1 cellular context compared by ENCODE assay signal in the genomic region with DNA sequence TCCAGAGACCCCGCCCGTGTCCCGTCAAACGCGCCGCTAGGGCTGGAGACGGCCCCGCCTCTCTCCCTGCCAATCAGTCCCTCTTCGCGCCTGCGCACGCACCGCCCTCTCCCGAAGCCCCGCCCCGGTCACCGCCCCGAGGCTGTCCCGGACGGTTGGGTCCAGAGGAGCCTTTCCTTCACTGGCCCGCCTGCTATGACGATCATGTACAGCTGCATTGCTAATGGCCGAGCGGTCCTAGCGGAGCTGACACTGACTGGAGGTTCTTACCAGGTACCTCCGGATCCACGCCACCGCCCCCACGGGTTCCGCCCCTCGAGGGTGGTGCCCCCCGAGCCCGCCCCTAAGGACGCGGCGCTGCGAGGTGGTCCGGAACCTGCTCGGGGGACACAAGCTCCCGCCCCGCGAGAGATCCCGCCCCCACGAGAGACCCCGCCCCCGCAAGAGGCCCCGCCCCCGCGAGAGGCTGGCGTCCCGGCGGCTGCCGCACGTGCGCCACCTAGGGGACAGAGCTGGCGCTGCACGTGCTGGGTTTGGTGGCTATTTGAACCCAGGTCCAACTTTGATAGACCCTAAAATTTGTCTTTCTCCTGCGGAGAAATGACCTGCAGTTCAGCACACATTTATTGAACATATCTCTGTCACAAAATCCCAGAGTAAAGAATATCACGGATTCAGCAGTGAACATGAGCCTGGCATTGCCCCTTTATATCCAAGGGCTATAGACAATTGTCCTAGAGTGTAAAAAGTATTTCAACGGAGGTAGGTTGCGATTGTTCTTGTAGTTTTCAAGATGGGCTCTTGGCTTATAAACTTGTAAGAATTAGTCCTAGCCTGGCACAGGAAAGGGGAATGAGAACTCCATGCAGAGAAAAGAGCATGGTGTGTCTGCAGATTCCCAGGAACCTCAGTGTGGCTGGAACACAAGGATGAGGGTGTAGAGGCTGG.
A peak's percentile ranks its signal among the peaks of the same experiment; 100 is the strongest.
TF ChIP-seq lines count a peak whose summit lies in the region.

No MANE protein-coding gene starts in this region.

TF ChIP-seq in HepG2, 621 proteins besides CTCF, POLR2A, EP300 and RAD21 (continued from another document and continues in another):
- TF ChIP-seq, protein P1, sequence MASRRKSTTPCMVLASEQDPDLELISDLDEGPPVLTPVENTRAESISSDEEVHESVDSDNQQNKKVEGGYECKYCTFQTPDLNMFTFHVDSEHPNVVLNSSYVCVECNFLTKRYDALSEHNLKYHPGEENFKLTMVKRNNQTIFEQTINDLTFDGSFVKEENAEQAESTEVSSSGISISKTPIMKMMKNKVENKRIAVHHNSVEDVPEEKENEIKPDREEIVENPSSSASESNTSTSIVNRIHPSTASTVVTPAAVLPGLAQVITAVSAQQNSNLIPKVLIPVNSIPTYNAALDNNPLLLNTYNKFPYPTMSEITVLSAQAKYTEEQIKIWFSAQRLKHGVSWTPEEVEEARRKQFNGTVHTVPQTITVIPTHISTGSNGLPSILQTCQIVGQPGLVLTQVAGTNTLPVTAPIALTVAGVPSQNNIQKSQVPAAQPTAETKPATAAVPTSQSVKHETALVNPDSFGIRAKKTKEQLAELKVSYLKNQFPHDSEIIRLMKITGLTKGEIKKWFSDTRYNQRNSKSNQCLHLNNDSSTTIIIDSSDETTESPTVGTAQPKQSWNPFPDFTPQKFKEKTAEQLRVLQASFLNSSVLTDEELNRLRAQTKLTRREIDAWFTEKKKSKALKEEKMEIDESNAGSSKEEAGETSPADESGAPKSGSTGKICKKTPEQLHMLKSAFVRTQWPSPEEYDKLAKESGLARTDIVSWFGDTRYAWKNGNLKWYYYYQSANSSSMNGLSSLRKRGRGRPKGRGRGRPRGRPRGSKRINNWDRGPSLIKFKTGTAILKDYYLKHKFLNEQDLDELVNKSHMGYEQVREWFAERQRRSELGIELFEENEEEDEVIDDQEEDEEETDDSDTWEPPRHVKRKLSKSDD (CRISPR knock-in tag; IDR thresholded peaks at IDR 0.05; ENCODE audit: low read depth): 0 out of 2 replicates have a peak, but pooled peaks have one; percentile 22
- TF ChIP-seq PHF21A (CRISPR knock-in tag; IDR thresholded peaks at IDR 0.05) (0 out of 2 replicates have a peak, but pooled peaks have one; percentile 46), ZNF749 (CRISPR knock-in tag; IDR thresholded peaks at IDR 0.05; ENCODE audit: borderline replicate concordance) (no peak), FOXA3 (CRISPR knock-in tag; IDR thresholded peaks at IDR 0.05) (0 out of 2 replicates have a peak, but pooled peaks have one; percentile 8), ATF7-NPFF (CRISPR knock-in tag; IDR thresholded peaks at IDR 0.05; ENCODE audit: low read depth) (peak; percentile 45; the same call in 1 of the 2 replicates), NPAS2 (CRISPR knock-in tag; IDR thresholded peaks at IDR 0.05; ENCODE audit: borderline replicate concordance) (no peak), SAP130 (CRISPR knock-in tag; IDR thresholded peaks at IDR 0.05; ENCODE audit: low read depth) (peak; percentile 60), DMAP1 (CRISPR knock-in tag; IDR thresholded peaks at IDR 0.05) (0 out of 2 replicates have a peak, but pooled peaks have one; percentile 25), ZFP36L1 (CRISPR knock-in tag; IDR thresholded peaks at IDR 0.05) (no peak), CREM (IDR thresholded peaks at IDR 0.05) (peak; percentile 17; the same call in 1 of the 2 replicates), CREM (CRISPR knock-in tag; IDR thresholded peaks at IDR 0.05) (no peak), SP5 (CRISPR knock-in tag; IDR thresholded peaks at IDR 0.05; ENCODE audit: borderline replicate concordance, low read depth) (peak; percentile 44; the same call in 1 of the 2 replicates), CREB1 (IDR thresholded peaks at IDR 0.05) (peak; percentile 79), CREB1 (CRISPR knock-in tag; IDR thresholded peaks at IDR 0.05) (peak; percentile 74), SOX6 (IDR thresholded peaks at IDR 0.05) (no peak), SOX6 (CRISPR knock-in tag; IDR thresholded peaks at IDR 0.05) (peak; percentile 4; the same call in 1 of the 2 replicates), NFKB2 (CRISPR knock-in tag; IDR thresholded peaks at IDR 0.05; ENCODE audit: borderline replicate concordance) (no peak), ZNF430 (CRISPR knock-in tag; IDR thresholded peaks at IDR 0.05) (0 out of 2 replicates have a peak, but pooled peaks have one; percentile 54), RBM22 (optimal IDR thresholded peaks at IDR 0.05; ENCODE audit: low read length) (no peak), ZNF350 (CRISPR knock-in tag; IDR thresholded peaks at IDR 0.05; ENCODE audit: borderline replicate concordance, low read depth) (0 out of 2 replicates have a peak, but pooled peaks have one; percentile 62), MTA3 (CRISPR knock-in tag; IDR thresholded peaks at IDR 0.05) (no peak), IKZF1 (IDR thresholded peaks at IDR 0.05) (no peak), RFX3 (CRISPR knock-in tag; IDR thresholded peaks at IDR 0.05) (no peak), ARHGAP35 (CRISPR knock-in tag; IDR thresholded peaks at IDR 0.05; ENCODE audit: borderline replicate concordance) (no peak), ZMYM4 (CRISPR knock-in tag; IDR thresholded peaks at IDR 0.05) (peak; percentile 92), SP2 (CRISPR knock-in tag; IDR thresholded peaks at IDR 0.05) (peak; percentile 78), TP53 (CRISPR knock-in tag; conservative IDR thresholded peaks at IDR 0.05) (no peak), MYC (CRISPR knock-in tag; IDR thresholded peaks at IDR 0.05; ENCODE audit: borderline replicate concordance) (0 out of 2 replicates have a peak, but pooled peaks have one; percentile 39)
- TF ChIP-seq, protein P2, sequence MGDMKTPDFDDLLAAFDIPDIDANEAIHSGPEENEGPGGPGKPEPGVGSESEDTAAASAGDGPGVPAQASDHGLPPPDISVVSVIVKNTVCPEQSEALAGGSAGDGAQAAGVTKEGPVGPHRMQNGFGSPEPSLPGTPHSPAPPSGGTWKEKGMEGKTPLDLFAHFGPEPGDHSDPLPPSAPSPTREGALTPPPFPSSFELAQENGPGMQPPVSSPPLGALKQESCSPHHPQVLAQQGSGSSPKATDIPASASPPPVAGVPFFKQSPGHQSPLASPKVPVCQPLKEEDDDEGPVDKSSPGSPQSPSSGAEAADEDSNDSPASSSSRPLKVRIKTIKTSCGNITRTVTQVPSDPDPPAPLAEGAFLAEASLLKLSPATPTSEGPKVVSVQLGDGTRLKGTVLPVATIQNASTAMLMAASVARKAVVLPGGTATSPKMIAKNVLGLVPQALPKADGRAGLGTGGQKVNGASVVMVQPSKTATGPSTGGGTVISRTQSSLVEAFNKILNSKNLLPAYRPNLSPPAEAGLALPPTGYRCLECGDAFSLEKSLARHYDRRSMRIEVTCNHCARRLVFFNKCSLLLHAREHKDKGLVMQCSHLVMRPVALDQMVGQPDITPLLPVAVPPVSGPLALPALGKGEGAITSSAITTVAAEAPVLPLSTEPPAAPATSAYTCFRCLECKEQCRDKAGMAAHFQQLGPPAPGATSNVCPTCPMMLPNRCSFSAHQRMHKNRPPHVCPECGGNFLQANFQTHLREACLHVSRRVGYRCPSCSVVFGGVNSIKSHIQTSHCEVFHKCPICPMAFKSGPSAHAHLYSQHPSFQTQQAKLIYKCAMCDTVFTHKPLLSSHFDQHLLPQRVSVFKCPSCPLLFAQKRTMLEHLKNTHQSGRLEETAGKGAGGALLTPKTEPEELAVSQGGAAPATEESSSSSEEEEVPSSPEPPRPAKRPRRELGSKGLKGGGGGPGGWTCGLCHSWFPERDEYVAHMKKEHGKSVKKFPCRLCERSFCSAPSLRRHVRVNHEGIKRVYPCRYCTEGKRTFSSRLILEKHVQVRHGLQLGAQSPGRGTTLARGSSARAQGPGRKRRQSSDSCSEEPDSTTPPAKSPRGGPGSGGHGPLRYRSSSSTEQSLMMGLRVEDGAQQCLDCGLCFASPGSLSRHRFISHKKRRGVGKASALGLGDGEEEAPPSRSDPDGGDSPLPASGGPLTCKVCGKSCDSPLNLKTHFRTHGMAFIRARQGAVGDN (CRISPR knock-in tag; IDR thresholded peaks at IDR 0.05): peak; percentile 48
- TF ChIP-seq, protein P3, sequence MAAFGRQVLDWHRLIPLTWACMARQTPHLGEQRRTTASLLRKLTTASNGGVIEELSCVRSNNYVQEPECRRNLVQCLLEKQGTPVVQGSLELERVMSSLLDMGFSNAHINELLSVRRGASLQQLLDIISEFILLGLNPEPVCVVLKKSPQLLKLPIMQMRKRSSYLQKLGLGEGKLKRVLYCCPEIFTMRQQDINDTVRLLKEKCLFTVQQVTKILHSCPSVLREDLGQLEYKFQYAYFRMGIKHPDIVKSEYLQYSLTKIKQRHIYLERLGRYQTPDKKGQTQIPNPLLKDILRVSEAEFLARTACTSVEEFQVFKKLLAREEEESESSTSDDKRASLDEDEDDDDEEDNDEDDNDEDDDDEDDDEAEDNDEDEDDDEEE (CRISPR knock-in tag; IDR thresholded peaks at IDR 0.05): no peak
- TF ChIP-seq, protein P4, sequence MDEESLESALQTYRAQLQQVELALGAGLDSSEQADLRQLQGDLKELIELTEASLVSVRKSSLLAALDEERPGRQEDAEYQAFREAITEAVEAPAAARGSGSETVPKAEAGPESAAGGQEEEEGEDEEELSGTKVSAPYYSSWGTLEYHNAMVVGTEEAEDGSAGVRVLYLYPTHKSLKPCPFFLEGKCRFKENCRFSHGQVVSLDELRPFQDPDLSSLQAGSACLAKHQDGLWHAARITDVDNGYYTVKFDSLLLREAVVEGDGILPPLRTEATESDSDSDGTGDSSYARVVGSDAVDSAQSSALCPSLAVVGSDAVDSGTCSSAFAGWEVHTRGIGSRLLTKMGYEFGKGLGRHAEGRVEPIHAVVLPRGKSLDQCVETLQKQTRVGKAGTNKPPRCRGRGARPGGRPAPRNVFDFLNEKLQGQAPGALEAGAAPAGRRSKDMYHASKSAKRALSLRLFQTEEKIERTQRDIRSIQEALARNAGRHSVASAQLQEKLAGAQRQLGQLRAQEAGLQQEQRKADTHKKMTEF (CRISPR knock-in tag; IDR thresholded peaks at IDR 0.05): peak; percentile 45; the same call in 1 of the 2 replicates
- TF ChIP-seq, protein P5, sequence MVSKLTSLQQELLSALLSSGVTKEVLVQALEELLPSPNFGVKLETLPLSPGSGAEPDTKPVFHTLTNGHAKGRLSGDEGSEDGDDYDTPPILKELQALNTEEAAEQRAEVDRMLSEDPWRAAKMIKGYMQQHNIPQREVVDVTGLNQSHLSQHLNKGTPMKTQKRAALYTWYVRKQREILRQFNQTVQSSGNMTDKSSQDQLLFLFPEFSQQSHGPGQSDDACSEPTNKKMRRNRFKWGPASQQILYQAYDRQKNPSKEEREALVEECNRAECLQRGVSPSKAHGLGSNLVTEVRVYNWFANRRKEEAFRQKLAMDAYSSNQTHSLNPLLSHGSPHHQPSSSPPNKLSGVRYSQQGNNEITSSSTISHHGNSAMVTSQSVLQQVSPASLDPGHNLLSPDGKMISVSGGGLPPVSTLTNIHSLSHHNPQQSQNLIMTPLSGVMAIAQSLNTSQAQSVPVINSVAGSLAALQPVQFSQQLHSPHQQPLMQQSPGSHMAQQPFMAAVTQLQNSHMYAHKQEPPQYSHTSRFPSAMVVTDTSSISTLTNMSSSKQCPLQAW (CRISPR knock-in tag; IDR thresholded peaks at IDR 0.05): 0 out of 2 replicates have a peak, but pooled peaks have one; percentile 45
- TF ChIP-seq, protein P6, sequence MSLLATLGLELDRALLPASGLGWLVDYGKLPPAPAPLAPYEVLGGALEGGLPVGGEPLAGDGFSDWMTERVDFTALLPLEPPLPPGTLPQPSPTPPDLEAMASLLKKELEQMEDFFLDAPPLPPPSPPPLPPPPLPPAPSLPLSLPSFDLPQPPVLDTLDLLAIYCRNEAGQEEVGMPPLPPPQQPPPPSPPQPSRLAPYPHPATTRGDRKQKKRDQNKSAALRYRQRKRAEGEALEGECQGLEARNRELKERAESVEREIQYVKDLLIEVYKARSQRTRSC (CRISPR knock-in tag; IDR thresholded peaks at IDR 0.05; ENCODE audit: low read depth): no peak
- TF ChIP-seq, protein P7, sequence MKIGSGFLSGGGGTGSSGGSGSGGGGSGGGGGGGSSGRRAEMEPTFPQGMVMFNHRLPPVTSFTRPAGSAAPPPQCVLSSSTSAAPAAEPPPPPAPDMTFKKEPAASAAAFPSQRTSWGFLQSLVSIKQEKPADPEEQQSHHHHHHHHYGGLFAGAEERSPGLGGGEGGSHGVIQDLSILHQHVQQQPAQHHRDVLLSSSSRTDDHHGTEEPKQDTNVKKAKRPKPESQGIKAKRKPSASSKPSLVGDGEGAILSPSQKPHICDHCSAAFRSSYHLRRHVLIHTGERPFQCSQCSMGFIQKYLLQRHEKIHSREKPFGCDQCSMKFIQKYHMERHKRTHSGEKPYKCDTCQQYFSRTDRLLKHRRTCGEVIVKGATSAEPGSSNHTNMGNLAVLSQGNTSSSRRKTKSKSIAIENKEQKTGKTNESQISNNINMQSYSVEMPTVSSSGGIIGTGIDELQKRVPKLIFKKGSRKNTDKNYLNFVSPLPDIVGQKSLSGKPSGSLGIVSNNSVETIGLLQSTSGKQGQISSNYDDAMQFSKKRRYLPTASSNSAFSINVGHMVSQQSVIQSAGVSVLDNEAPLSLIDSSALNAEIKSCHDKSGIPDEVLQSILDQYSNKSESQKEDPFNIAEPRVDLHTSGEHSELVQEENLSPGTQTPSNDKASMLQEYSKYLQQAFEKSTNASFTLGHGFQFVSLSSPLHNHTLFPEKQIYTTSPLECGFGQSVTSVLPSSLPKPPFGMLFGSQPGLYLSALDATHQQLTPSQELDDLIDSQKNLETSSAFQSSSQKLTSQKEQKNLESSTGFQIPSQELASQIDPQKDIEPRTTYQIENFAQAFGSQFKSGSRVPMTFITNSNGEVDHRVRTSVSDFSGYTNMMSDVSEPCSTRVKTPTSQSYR (CRISPR knock-in tag; IDR thresholded peaks at IDR 0.05; ENCODE audit: borderline replicate concordance): peak; percentile 29; the same call in 1 of the 2 replicates
- TF ChIP-seq, protein P8, sequence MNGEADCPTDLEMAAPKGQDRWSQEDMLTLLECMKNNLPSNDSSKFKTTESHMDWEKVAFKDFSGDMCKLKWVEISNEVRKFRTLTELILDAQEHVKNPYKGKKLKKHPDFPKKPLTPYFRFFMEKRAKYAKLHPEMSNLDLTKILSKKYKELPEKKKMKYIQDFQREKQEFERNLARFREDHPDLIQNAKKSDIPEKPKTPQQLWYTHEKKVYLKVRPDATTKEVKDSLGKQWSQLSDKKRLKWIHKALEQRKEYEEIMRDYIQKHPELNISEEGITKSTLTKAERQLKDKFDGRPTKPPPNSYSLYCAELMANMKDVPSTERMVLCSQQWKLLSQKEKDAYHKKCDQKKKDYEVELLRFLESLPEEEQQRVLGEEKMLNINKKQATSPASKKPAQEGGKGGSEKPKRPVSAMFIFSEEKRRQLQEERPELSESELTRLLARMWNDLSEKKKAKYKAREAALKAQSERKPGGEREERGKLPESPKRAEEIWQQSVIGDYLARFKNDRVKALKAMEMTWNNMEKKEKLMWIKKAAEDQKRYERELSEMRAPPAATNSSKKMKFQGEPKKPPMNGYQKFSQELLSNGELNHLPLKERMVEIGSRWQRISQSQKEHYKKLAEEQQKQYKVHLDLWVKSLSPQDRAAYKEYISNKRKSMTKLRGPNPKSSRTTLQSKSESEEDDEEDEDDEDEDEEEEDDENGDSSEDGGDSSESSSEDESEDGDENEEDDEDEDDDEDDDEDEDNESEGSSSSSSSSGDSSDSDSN (CRISPR knock-in tag; IDR thresholded peaks at IDR 0.05): 0 out of 2 replicates have a peak, but pooled peaks have one; percentile 28
